Comparison of ENCODE assay signal across 36 cellular contexts in the genomic region with DNA sequence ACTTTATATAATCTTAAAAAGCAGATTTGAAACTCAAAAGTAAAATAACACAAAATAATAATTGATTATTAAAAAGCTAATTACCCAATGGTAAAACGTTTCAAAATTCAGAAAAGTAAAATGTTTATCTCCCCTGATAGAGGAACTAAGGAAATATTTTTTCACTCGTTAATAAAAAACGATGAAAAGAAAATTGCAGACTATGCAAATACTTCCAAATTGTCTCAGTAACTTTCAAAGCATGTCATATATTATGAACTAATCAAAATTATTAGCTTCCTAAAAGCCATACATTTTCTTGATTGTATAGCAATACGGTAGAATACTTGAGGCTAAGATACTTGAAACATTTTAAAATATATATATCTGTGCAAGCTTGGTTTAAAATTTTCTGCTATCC.
"Had no signal": no experiment of that assay in that cellular context is flagged by ENCODE, and none has a peak within 500 bp of the region (broad histone marks: within the 10 kb centered on the region; RNA-seq: fewer than 3 reads in every experiment).

No MANE protein-coding gene starts in this region.

- H3K9me3 ChIP-seq: ascending aorta had no signal

- DNase-seq: activated B cell treated with CpG ODN at 0.5 μM for 24 hours; activated CD4-positive, alpha-beta memory T cell treated with anti-CD3 and anti-CD28 coated beads for 36 hours; activated CD4-positive, alpha-beta T cell treated with anti-CD3 and anti-CD28 coated beads for 4 hours; activated CD4-positive, alpha-beta T cell treated with anti-CD3 and anti-CD28 coated beads, Interleukin-2, amount 10 ng/mL, durations not matched to agents 24 days and 14 days; activated CD4-positive, alpha-beta T cell treated with anti-CD3 and anti-CD28 coated beads, Interleukin-2, amount 50 U/mL, for 1 hour; activated CD4-positive, alpha-beta T cell treated with anti-CD3 and anti-CD28 coated beads, Interleukin-2, amount 50 U/mL, for 4 hours; activated CD4-positive, CD25-positive, alpha-beta regulatory T cell treated with anti-CD3 and anti-CD28 coated beads, Interleukin-2, amount 50 U/mL, for 72 hours; activated CD8-positive, alpha-beta memory T cell treated with anti-CD3 and anti-CD28 coated beads, Interleukin-2, amount 50 U/mL, for 4 hours; activated CD8-positive, alpha-beta T cell treated with anti-CD3 and anti-CD28 coated beads for 36 hours; activated effector memory CD4-positive, alpha-beta T cell treated with Interleukin-2 at 50 U/mL for 16 hours; activated gamma-delta T cell; activated naive CD4-positive, alpha-beta T cell treated with anti-CD3 and anti-CD28 coated beads, Interleukin-2, amount 10 ng/mL, durations not matched to agents 7 days and 5 days; activated naive CD4-positive, alpha-beta T cell treated with Interleukin-2 at 50 U/mL for 16 hours; activated naive CD8-positive, alpha-beta T cell treated with anti-CD3 and anti-CD28 coated beads, Interleukin-2, amount 10 ng/mL, durations not matched to agents 7 days and 5 days; activated naive CD8-positive, alpha-beta T cell treated with anti-CD3 and anti-CD28 coated beads, Interleukin-2, amount 50 U/mL, for 24 hours; activated T-cell treated with anti-CD3 and anti-CD28 coated beads for 4 hours; activated T-cell treated with anti-CD3 and anti-CD28 coated beads, Interleukin-2, amount 50 U/mL, for 1 hour; activated T-cell treated with anti-CD3 and anti-CD28 coated beads, Interleukin-2, amount 50 U/mL, for 48 hours; amygdala; anterior cingulate cortex; caudate nucleus; cerebellar nuclear complex; T-helper 2 cell; T-helper 9 cell had no signal

- H3K9me3 Mint-ChIP-seq: activated B cell treated with CpG ODN at 0.5 μM for 24 hours; activated CD4-positive, alpha-beta T cell treated with anti-CD3 and anti-CD28 coated beads, Interleukin-2, amount 10 ng/mL, durations not matched to agents 24 days and 14 days; activated naive CD4-positive, alpha-beta T cell treated with anti-CD3 and anti-CD28 coated beads, Interleukin-2, amount 10 ng/mL, durations not matched to agents 7 days and 5 days; activated T-helper 2 cell treated with anti-CD3 and anti-CD28 coated beads, Interferon-gamma antibody, Interleukin-2, Interleukin-4, amounts not matched to agents 10 μg/mL and 5 μg/mL and 100 μg/mL, durations not matched to agents 14 hours and 24 hours and 36 hours; T-helper 2 cell treated with Interferon-gamma antibody and Interleukin-4, amounts not matched to agents 5 μg/mL and 100 μg/mL, for 36 hours had no signal

- H3K36me3 Mint-ChIP-seq: activated CD4-positive, alpha-beta memory T cell treated with anti-CD3 and anti-CD28 coated beads for 36 hours; activated naive CD4-positive, alpha-beta T cell treated with anti-CD3 and anti-CD28 coated beads, Interleukin-2, amount 10 ng/mL, durations not matched to agents 7 days and 5 days; activated naive CD4-positive, alpha-beta T cell treated with anti-CD3 and anti-CD28 coated beads, Interleukin-2, amount 50 U/mL, for 24 hours; activated naive CD8-positive, alpha-beta T cell; activated naive CD8-positive, alpha-beta T cell treated with anti-CD3 and anti-CD28 coated beads, Interleukin-2, amount 10 ng/mL, durations not matched to agents 7 days and 5 days; brain had no signal

- H3K27me3 Mint-ChIP-seq: activated B cell treated with CpG ODN at 0.5 μM for 24 hours; activated CD4-positive, alpha-beta memory T cell treated with anti-CD3 and anti-CD28 coated beads for 36 hours; activated CD4-positive, alpha-beta T cell treated with anti-CD3 and anti-CD28 coated beads, Interleukin-2, amount 10 ng/mL, durations not matched to agents 24 days and 14 days; activated CD8-positive, alpha-beta T cell treated with anti-CD3 and anti-CD28 coated beads for 36 hours; activated naive CD4-positive, alpha-beta T cell treated with anti-CD3 and anti-CD28 coated beads, Interleukin-2, amount 10 ng/mL, durations not matched to agents 7 days and 5 days; activated naive CD4-positive, alpha-beta T cell treated with anti-CD3 and anti-CD28 coated beads, Interleukin-2, amount 50 U/mL, for 24 hours; activated naive CD8-positive, alpha-beta T cell; activated naive CD8-positive, alpha-beta T cell treated with anti-CD3 and anti-CD28 coated beads, Interleukin-2, amount 10 ng/mL, durations not matched to agents 7 days and 5 days; activated naive CD8-positive, alpha-beta T cell treated with anti-CD3 and anti-CD28 coated beads, Interleukin-2, amount 50 U/mL, for 24 hours; brain; central memory CD8-positive, alpha-beta T cell had no signal

- H3K36me3 ChIP-seq: ascending aorta, cardiac muscle cell had no signal

- ATAC-seq: activated CD8-positive, alpha-beta T cell treated with anti-CD3 and anti-CD28 coated beads for 36 hours; activated naive CD8-positive, alpha-beta T cell treated with anti-CD3 and anti-CD28 coated beads, Interleukin-2, amount 50 U/mL, for 24 hours had no signal

- H3K4me1 ChIP-seq: ascending aorta had no signal

- H3K27me3 ChIP-seq: ascending aorta, cardiac muscle cell had no signal

- H3K27ac ChIP-seq: ascending aorta, cardiac muscle cell, VCaP had no signal

- H3K4me3 ChIP-seq: ascending aorta, cardiac muscle cell had no signal

- H3K4me3 Mint-ChIP-seq: activated B cell treated with CpG ODN at 0.5 μM for 24 hours; activated CD4-positive, alpha-beta memory T cell treated with anti-CD3 and anti-CD28 coated beads for 36 hours; activated CD4-positive, alpha-beta T cell treated with anti-CD3 and anti-CD28 coated beads, Interleukin-2, amount 10 ng/mL, durations not matched to agents 24 days and 14 days; activated CD8-positive, alpha-beta T cell treated with anti-CD3 and anti-CD28 coated beads for 36 hours; activated naive CD4-positive, alpha-beta T cell treated with anti-CD3 and anti-CD28 coated beads, Interleukin-2, amount 10 ng/mL, durations not matched to agents 7 days and 5 days; activated naive CD4-positive, alpha-beta T cell treated with anti-CD3 and anti-CD28 coated beads, Interleukin-2, amount 50 U/mL, for 24 hours; activated naive CD8-positive, alpha-beta T cell; activated naive CD8-positive, alpha-beta T cell treated with anti-CD3 and anti-CD28 coated beads, Interleukin-2, amount 10 ng/mL, durations not matched to agents 7 days and 5 days; activated naive CD8-positive, alpha-beta T cell treated with anti-CD3 and anti-CD28 coated beads, Interleukin-2, amount 50 U/mL, for 24 hours; brain; central memory CD8-positive, alpha-beta T cell; T-helper 1 cell treated with Interleukin-12 subunit alpha and Interleukin-12 subunit beta and Interleukin-4 antibody, amounts not matched to agents 30 μg/mL and 1 μg/mL, for 36 hours; T-helper 2 cell treated with Interferon-gamma antibody and Interleukin-4, amounts not matched to agents 5 μg/mL and 100 μg/mL, for 36 hours had no signal

- FAIRE-seq: bronchial epithelial cell, TTC549 had no signal

- H3K27ac Mint-ChIP-seq: activated B cell treated with CpG ODN at 0.5 μM for 24 hours; activated CD4-positive, alpha-beta memory T cell treated with anti-CD3 and anti-CD28 coated beads for 36 hours; activated CD4-positive, alpha-beta T cell treated with anti-CD3 and anti-CD28 coated beads, Interleukin-2, amount 10 ng/mL, durations not matched to agents 24 days and 14 days; activated CD8-positive, alpha-beta T cell treated with anti-CD3 and anti-CD28 coated beads for 36 hours; activated naive CD4-positive, alpha-beta T cell treated with anti-CD3 and anti-CD28 coated beads, Interleukin-2, amount 10 ng/mL, durations not matched to agents 7 days and 5 days; activated naive CD4-positive, alpha-beta T cell treated with anti-CD3 and anti-CD28 coated beads, Interleukin-2, amount 50 U/mL, for 24 hours; activated naive CD8-positive, alpha-beta T cell; activated naive CD8-positive, alpha-beta T cell treated with anti-CD3 and anti-CD28 coated beads, Interleukin-2, amount 10 ng/mL, durations not matched to agents 7 days and 5 days; activated naive CD8-positive, alpha-beta T cell treated with anti-CD3 and anti-CD28 coated beads, Interleukin-2, amount 50 U/mL, for 24 hours; activated T-helper 2 cell treated with anti-CD3 and anti-CD28 coated beads, Interferon-gamma antibody, Interleukin-2, Interleukin-4, amounts not matched to agents 10 μg/mL and 5 μg/mL and 100 μg/mL, durations not matched to agents 14 hours and 24 hours and 36 hours; brain; T-helper 1 cell treated with Interleukin-12 subunit alpha and Interleukin-12 subunit beta and Interleukin-4 antibody, amounts not matched to agents 30 μg/mL and 1 μg/mL, for 36 hours; T-helper 2 cell treated with Interferon-gamma antibody and Interleukin-4, amounts not matched to agents 5 μg/mL and 100 μg/mL, for 36 hours had no signal

- H3K4me1 Mint-ChIP-seq: activated B cell treated with CpG ODN at 0.5 μM for 24 hours; activated CD4-positive, alpha-beta T cell treated with anti-CD3 and anti-CD28 coated beads, Interleukin-2, amount 10 ng/mL, durations not matched to agents 24 days and 14 days; activated naive CD4-positive, alpha-beta T cell treated with anti-CD3 and anti-CD28 coated beads, Interleukin-2, amount 10 ng/mL, durations not matched to agents 7 days and 5 days; activated naive CD4-positive, alpha-beta T cell treated with anti-CD3 and anti-CD28 coated beads, Interleukin-2, amount 50 U/mL, for 24 hours; activated naive CD8-positive, alpha-beta T cell treated with anti-CD3 and anti-CD28 coated beads, Interleukin-2, amount 10 ng/mL, durations not matched to agents 7 days and 5 days; activated naive CD8-positive, alpha-beta T cell treated with anti-CD3 and anti-CD28 coated beads, Interleukin-2, amount 50 U/mL, for 24 hours; brain; central memory CD8-positive, alpha-beta T cell had no signal
